In the genomic region with DNA sequence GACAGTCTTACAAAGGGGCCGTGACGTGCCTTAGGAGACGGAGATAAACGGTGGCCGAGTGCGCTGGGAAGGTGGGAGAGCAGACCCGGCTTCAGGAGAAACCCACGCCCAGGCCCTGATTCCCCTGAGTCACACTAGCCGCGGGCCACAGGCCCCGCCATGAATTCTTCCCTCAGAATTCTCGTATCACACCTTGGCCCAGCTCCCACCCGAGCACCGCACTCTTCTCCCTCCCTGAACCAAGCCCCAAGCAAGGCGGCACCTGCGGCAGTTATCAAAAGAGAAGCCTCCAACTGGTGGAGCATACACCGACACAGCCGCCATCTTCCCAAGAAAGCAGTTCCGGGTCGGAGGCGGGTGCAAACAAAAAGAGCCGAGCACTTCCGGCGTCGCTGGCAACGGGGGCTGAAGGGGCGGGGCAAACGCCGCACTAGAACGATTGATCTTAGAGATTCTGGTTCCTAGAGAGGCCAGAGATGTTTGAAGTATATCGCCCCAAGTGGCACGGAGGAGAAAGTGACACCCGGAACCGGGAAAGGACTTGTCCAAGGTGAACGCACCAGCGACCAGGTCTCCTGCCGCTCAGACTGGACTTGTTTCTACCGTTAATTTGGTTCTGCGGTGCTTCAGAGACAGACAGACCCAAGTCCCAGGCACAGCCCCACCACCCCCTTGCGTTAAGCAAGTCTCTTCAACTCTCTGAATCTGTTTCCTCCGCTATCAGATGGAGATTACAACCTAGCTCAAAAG, we compare ENCODE assay signal across 8 cellular contexts. TPM values are rescaled to one million over a fixed set of nuclear protein-coding genes. Genes with fewer than 3 reads are reported as not detected.
A peak's percentile ranks its signal among the peaks of the same experiment; 100 is the strongest.
DNase-seq lines count a peak whose midpoint lies in the region; ATAC-seq and TF ChIP-seq lines count a peak whose summit lies in the region.

A gene (minus strand): TSS at position 341 of the 750 bp plus-strand sequence. CDS start 17 bp downstream, at position 324.

- ATAC-seq in GM18870 (IDR thresholded peaks at IDR 0.05; ENCODE audit: unreplicated experiment) (peak; percentile 77), HG03139 (IDR thresholded peaks at IDR 0.05; ENCODE audit: unreplicated experiment) (peak; percentile 78)

- TF ChIP-seq POLR2A in spleen (IDR thresholded peaks at IDR 0.05), result peak in 2 of 3 donors; percentile 14 to 19

- H3K4me3 ChIP-seq in AG04449 (ENCODE audit: low read depth, low read length), result peak within 1 kb of the TSS; percentile 98
- peak within 1 kb of the TSS; percentile 98 for H3K4me3 ChIP-seq in WI38 (ENCODE audit: low read depth, low read length)
- H3K4me3 ChIP-seq in cardiac fibroblast (replicated peaks in 1 of 2; ENCODE audit: low read depth in 2 of 2, low read length in 2 of 2), result peak within 1 kb of the TSS; percentile 85 to 92
- H3K4me3 ChIP-seq in spleen, result peak within 1 kb of the TSS; percentile 71 to 97 (median 90)

- intact Hi-C loops in spleen (cut with DNase I; ENCODE audit: low total_unique reads), result no loop called here

- H3K9me3 Mint-ChIP-seq in immature natural killer cell, result peaks cover 0 to 2% (median 0%) of the 10 kb centered on the region in 6 donors

- DNase-seq in AG04449 (ENCODE audit: low read depth, low spot score) (peak; percentile 71), NCI-H2227 (lab: John Stamatoyannopoulos, UW; ENCODE audit: unreplicated experiment) (peak; percentile 97), cardiac fibroblast (ENCODE audit: low read depth in 2 of 2) (peak; percentile 98 to 99), immature natural killer cell (peak; percentile 95 to 97 (median 96)), spleen (peak; percentile 98)

- CTCF ChIA-PET in AG04449 (lab: Yijun Ruan, JAX), result interaction anchor here (0.7 to 15.6 kb wide), 15 partner anchors 8 to 357 kb away, joined by 3 to 263 read pairs (median 4); no protein-coding TSS in a partner anchor

- H3K27ac Mint-ChIP-seq in immature natural killer cell, result peak within 1 kb of the TSS; percentile 88 to 96 (median 93)

- peaks cover 18 to 67% (median 38%) of the 10 kb centered on the region in 6 donors for H3K4me1 ChIP-seq in spleen

- peaks cover 0 to 5% (median 0%) of the 10 kb centered on the region in 8 donors for H3K9me3 ChIP-seq in spleen

- peaks cover 0 to 3% (median 2%) of the 10 kb centered on the region in 3 donors for H3K27me3 Mint-ChIP-seq in immature natural killer cell (ENCODE audit: low read depth in 3 of 3)

- no peaks in the 10 kb centered on the region for H3K27me3 ChIP-seq in spleen (replicated peaks in 1 of 7)

- H3K4me1 Mint-ChIP-seq in immature natural killer cell, result peaks cover 32 to 52% of the 10 kb centered on the region in 2 donors

- peaks cover 4 to 34% (median 20%) of the 10 kb centered on the region in 3 donors for H3K36me3 Mint-ChIP-seq in immature natural killer cell

- 5 to 7% (median 6%) methylated on average over 37 to 41 of the region's 41 CpGs for WGBS in spleen, 5 donors

- peak within 1 kb of the TSS in 7 of 8 donors; percentile 23 to 84 (median 64) for H3K27ac ChIP-seq in spleen

- H3K4me3 Mint-ChIP-seq in immature natural killer cell, result peak within 1 kb of the TSS; percentile 96 to 99 (median 98)

- peaks cover 0 to 43% (median 38%) of the 10 kb centered on the region in 6 donors for H3K36me3 ChIP-seq in spleen

- POLR2A ChIA-PET in AG04449 (lab: Yijun Ruan, JAX), result no interaction called here

- peak; percentile 78 for TF ChIP-seq CTCF in AG04449 (IDR thresholded peaks at IDR 0.05; ENCODE audit: insufficient read depth, low read length, missing control alignments)
- TF ChIP-seq CTCF in WI38 (IDR thresholded peaks at IDR 0.05; ENCODE audit: low read depth, low read length), result peak; percentile 71
- peak; percentile 83 for TF ChIP-seq CTCF in cardiac fibroblast (IDR thresholded peaks at IDR 0.05; ENCODE audit: low read depth, low read length)
- TF ChIP-seq CTCF in spleen (IDR thresholded peaks at IDR 0.05 in 8 of 11, conservative IDR thresholded peaks at IDR 0.05 in 3 of 11), result peak; percentile 68 to 95 (median 89)

RNA-seq across cellular contexts. Expression of the gene that starts here (rescaled TPM):
- polyA plus RNA-seq in immature natural killer cell, result 100 to 1,000 TPM; 167 to 256 (median 186) TPM
- 100 to 1,000 TPM in 3 of 7 donors, 10 to 100 TPM in 4; 71.3 to 123 (median 82.6) TPM for total RNA-seq in spleen
- 100 to 1,000 TPM; 113 to 143 (median 115) TPM for polyA plus RNA-seq in spleen

Comparison
In these comparisons a context has a peak if more than half of its experiments do, and no peak if none do; other contexts are left out.
1. Peak in every context shown above with its lines: DNase-seq, ATAC-seq, H3K4me3 ChIP-seq and H3K27ac ChIP-seq.